Comparison of ENCODE assay signal across 22 cellular contexts in the genomic region with DNA sequence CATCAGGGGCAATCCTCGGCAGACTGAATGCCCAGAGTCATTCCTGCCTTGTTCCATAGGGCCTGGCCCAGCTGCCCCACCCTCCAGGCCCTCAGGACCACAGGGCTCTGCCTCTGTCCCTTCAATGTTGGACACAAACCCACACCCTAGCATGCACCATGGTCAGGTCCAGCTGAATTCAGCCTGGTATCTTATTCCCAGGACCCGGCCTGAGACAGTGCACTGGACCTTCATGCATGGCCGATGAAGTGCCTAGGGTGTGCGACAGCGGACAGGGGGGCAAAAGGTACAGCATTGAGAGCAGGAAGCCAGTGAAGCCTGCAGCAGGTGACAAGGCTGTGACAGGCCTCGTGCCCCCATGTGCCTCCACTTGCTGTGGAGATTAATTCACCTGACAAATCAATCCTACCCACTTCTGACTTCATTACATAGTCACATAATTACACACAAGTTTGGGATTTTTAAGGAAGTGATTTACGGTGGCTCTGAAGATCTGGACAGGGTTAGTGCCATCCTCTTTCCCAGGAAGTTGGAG.
"Had no signal": no experiment of that assay in that cellular context is flagged by ENCODE, and none has a peak within 500 bp of the region (broad histone marks: within the 10 kb centered on the region; RNA-seq: fewer than 3 reads in every experiment).

No MANE protein-coding gene starts in this region.

- DNase-seq: cerebellar nuclear complex; effector memory CD4-positive, alpha-beta T cell; foreskin keratinocyte; heart right ventricle; hippocampal formation; kidney glomerular epithelial cell; left colon; naive thymus-derived CD4-positive, alpha-beta T cell; occipital lobe; pancreas; right lobe of liver; stimulated activated CD4-positive, alpha-beta T cell treated with anti-CD3 and anti-CD28 coated beads, Interleukin-2, amount 100 ng/mL, for 24 hours; stimulated activated CD4-positive, alpha-beta T cell treated with anti-CD3 and anti-CD28 coated beads, Interleukin-4, amount 100 ng/mL, for 24 hours; stimulated activated naive CD4-positive, alpha-beta T cell treated with Interleukin-2 at 50 U/mL for 16 hours; stomach; trophoblast cell had no signal

- ATAC-seq: foreskin keratinocyte; gastroesophageal sphincter; heart right ventricle; left colon; naive thymus-derived CD4-positive, alpha-beta T cell; pancreas; right lobe of liver had no signal

- H3K27me3 Mint-ChIP-seq: dendritic cell treated with granulocyte-macrophage colony-stimulating factor and Interleukin-4, amounts not matched to agents 40 ng/mL and 50 ng/mL, for 4 days; naive thymus-derived CD4-positive, alpha-beta T cell had no signal

- H3K27ac Mint-ChIP-seq: dendritic cell treated with granulocyte-macrophage colony-stimulating factor and Interleukin-4, amounts not matched to agents 40 ng/mL and 50 ng/mL, for 4 days; memory B cell; mesothelial cell of epicardium; naive thymus-derived CD4-positive, alpha-beta T cell; nephron; stimulated activated effector memory CD8-positive, alpha-beta T cell treated with anti-CD3 and anti-CD28 coated beads, Interleukin-12 subunit alpha, Interleukin-12 subunit beta, amount 100 ng/mL, for 72 hours had no signal

- H3K36me3 Mint-ChIP-seq: memory B cell; mesothelial cell of epicardium; naive thymus-derived CD4-positive, alpha-beta T cell; stimulated activated effector memory CD8-positive, alpha-beta T cell treated with anti-CD3 and anti-CD28 coated beads, Interleukin-12 subunit alpha, Interleukin-12 subunit beta, amount 100 ng/mL, for 72 hours had no signal

- H3K4me1 Mint-ChIP-seq: memory B cell; mesothelial cell of epicardium; stimulated activated effector memory CD8-positive, alpha-beta T cell treated with anti-CD3 and anti-CD28 coated beads, Interleukin-12 subunit alpha, Interleukin-12 subunit beta, amount 100 ng/mL, for 72 hours had no signal

- H3K9me3 Mint-ChIP-seq: dendritic cell treated with granulocyte-macrophage colony-stimulating factor and Interleukin-4, amounts not matched to agents 40 ng/mL and 50 ng/mL, for 4 days; naive thymus-derived CD4-positive, alpha-beta T cell; nephron; stimulated activated effector memory CD8-positive, alpha-beta T cell treated with anti-CD3 and anti-CD28 coated beads, Interleukin-12 subunit alpha, Interleukin-12 subunit beta, amount 100 ng/mL, for 72 hours had no signal

- H3K4me3 Mint-ChIP-seq: dendritic cell treated with granulocyte-macrophage colony-stimulating factor and Interleukin-4, amounts not matched to agents 40 ng/mL and 50 ng/mL, for 4 days; memory B cell; mesothelial cell of epicardium; naive thymus-derived CD4-positive, alpha-beta T cell; nephron; stimulated activated effector memory CD8-positive, alpha-beta T cell treated with anti-CD3 and anti-CD28 coated beads, Interleukin-12 subunit alpha, Interleukin-12 subunit beta, amount 100 ng/mL, for 72 hours had no signal
